Comparison of ENCODE assay signal across 1 cellular context in the genomic region with DNA sequence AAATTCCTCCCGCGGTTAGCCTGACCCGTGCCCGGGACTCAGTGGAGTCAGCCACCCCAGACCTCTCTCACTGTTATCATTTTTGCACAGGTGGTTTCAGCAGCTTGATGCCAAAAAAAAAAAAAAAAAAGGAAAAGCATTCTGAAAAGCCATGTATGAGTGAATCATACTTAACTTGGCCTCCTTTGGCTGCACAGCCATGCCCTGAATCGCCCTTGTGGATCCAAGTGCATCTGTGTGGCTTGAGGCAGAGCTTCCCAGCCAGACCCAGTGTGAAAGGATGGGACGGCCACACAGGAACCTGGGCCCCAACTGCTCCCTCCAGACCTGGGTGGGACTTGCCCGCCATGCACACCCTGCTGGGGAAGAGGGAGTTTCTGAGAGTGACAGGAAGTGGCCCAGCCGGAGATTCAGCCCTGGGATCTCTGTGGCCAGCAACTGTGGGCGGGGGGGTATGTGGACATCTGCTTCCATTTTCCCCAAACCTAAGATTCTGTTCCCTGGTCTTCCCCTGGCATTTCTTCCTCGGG.
TF ChIP-seq lines count a peak whose summit lies in the region.

No MANE protein-coding gene starts in this region.

TF ChIP-seq in endothelial cell of umbilical vein, 7 proteins besides CTCF, POLR2A, EP300 and RAD21:
- TF ChIP-seq, protein P1, sequence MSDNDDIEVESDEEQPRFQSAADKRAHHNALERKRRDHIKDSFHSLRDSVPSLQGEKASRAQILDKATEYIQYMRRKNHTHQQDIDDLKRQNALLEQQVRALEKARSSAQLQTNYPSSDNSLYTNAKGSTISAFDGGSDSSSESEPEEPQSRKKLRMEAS (IDR thresholded peaks at IDR 0.05; ENCODE audit: insufficient read depth, insufficient read length), result no peak
- TF ChIP-seq POLR2AphosphoS5 (IDR thresholded peaks at IDR 0.05; ENCODE audit: insufficient read depth, low read depth, low read length), result no peak
- no peak for TF ChIP-seq MYC (IDR thresholded peaks at IDR 0.05; ENCODE audit: low read depth, low read length)
- no peak for TF ChIP-seq GATA2 (IDR thresholded peaks at IDR 0.05; ENCODE audit: insufficient read depth, insufficient read length, low read depth, low read length)
- no peak for TF ChIP-seq EZH2 (IDR thresholded peaks at IDR 0.05; ENCODE audit: borderline replicate concordance, low read depth, low read length, severe bottlenecking)
- TF ChIP-seq JUN (IDR thresholded peaks at IDR 0.05; ENCODE audit: borderline replicate concordance, insufficient read depth, insufficient read length, low read depth), result no peak
- TF ChIP-seq FOS (IDR thresholded peaks at IDR 0.05; ENCODE audit: borderline replicate concordance, insufficient read depth, low read length), result no peak
TF ChIP-seq in endothelial cell of umbilical vein: peak in this region for 0.
